In genomic region chr7:105487559-105488218, GRCh38 we compare ENCODE assay signal across 8 cellular contexts. TPM values are rescaled to one million over a fixed set of nuclear protein-coding genes. Genes with fewer than 3 reads are reported as not detected.
DNase-seq lines count a peak whose midpoint lies in the region; FAIRE-seq and TF ChIP-seq lines count a peak whose summit lies in the region.
"Had no signal": no experiment of that assay in that cellular context is flagged by ENCODE, and none has a peak within 500 bp of the region (broad histone marks: within the 10 kb centered on the region; RNA-seq: fewer than 3 reads in every experiment).

No MANE protein-coding gene starts in this region.

- H3K27me3 ChIP-seq in MM.1S (replicated peaks; ENCODE audit: insufficient read depth, low read length): no peaks in the 10 kb centered on the region
- H3K27me3 ChIP-seq in mammary epithelial cell (ENCODE audit: insufficient read depth, low read length): no peaks in the 10 kb centered on the region

- H3K9me3 ChIP-seq in MM.1S (replicated peaks; ENCODE audit: insufficient read depth, low read length) (no peaks in the 10 kb centered on the region), mammary epithelial cell (replicated peaks; ENCODE audit: insufficient read depth, low read length) (no peaks in the 10 kb centered on the region)

- H3K27ac ChIP-seq in MM.1S (ENCODE audit: low read length): no peak overlapping the region
- no peak overlapping the region for H3K27ac ChIP-seq in mammary epithelial cell (ENCODE audit: insufficient read depth, low read depth, low read length)

- H3K79me2 ChIP-seq in MM.1S (ENCODE audit: low read length) (no peaks in the 10 kb centered on the region), mammary epithelial cell (ENCODE audit: insufficient read depth, low read length) (no peaks in the 10 kb centered on the region)

- H3K9me2 ChIP-seq in MM.1S (replicated peaks; ENCODE audit: insufficient read depth, low read length): no peaks in the 10 kb centered on the region

- H3K4me3 ChIP-seq in MM.1S (ENCODE audit: low read length) (no peak overlapping the region), mammary epithelial cell (replicated peaks in 1 of 3; ENCODE audit: insufficient read depth in 1 of 3, low read depth in 2 of 3, low read length in 3 of 3) (no peak overlapping the region)
- H3K4me3 ChIP-seq: skin epidermis had no signal

- H4K20me1 ChIP-seq in MM.1S (ENCODE audit: insufficient read depth, low read length) (no peaks in the 10 kb centered on the region), mammary epithelial cell (ENCODE audit: insufficient read depth, low read length) (no peaks in the 10 kb centered on the region)

- no peak overlapping the region for H3K4me2 ChIP-seq in MM.1S (ENCODE audit: low read depth, low read length)
- no peak overlapping the region for H3K4me2 ChIP-seq in mammary epithelial cell (ENCODE audit: insufficient read depth, low read depth, low read length)

- H3K4me1 ChIP-seq in MM.1S (ENCODE audit: low read length) (no peaks in the 10 kb centered on the region), mammary epithelial cell (ENCODE audit: insufficient read depth, low read length) (peaks cover 6% of the 10 kb centered on the region)

- intact Hi-C loops in mammary epithelial cell (cut with micrococcal nuclease): loop anchor here (1.0 to 2.0 kb wide), 3 partner anchors 57 to 565 kb away; no protein-coding TSS in a partner anchor

- no peaks in the 10 kb centered on the region for H3F3A ChIP-seq in MM.1S (ENCODE audit: insufficient read depth, low read length)

- TF ChIP-seq CTCF in MM.1S (IDR thresholded peaks at IDR 0.05; ENCODE audit: low read length) (peak; percentile 32), mammary epithelial cell (conservative IDR thresholded peaks at IDR 0.05 in 1 of 2, IDR thresholded peaks at IDR 0.05 in 1 of 2; ENCODE audit: extremely low read depth in 1 of 2, insufficient read depth in 1 of 2, low read depth in 1 of 2, low read length in 2 of 2) (peak; percentile 25 to 58)

- DNase-seq in G401 (ENCODE audit: low spot score) (peak; percentile 41), MM.1S (peak; percentile 12), mammary epithelial cell (peak; percentile 41), left kidney (ENCODE audit: low read depth, low spot score) (peak; percentile 50), GM12892 (ENCODE audit: insufficient read length) (no peak), NCI-H1417 treated with DMSO at 0.1 percent for 48 hours (lab: John Stamatoyannopoulos, UW) (no peak), occipital lobe (lab: John Stamatoyannopoulos, UW) (no peak)

- dilution Hi-C loops in mammary epithelial cell (cut with HindIII; ENCODE audit: low sequenced_read_pairs): no loop called here

- TF ChIP-seq POLR2A in GM12892 (IDR thresholded peaks at IDR 0.05; ENCODE audit: low read depth, low read length): no peak

- H3K9ac ChIP-seq in MM.1S (ENCODE audit: low read length) (no peak overlapping the region), mammary epithelial cell (ENCODE audit: insufficient read depth, low read length) (no peak overlapping the region)

- 76% methylated on average over 4 of the region's 4 CpGs for WGBS in mammary epithelial cell (ENCODE audit: low coverage, missing lambda C conversion rate)

- no TSS peak for BruUV-seq in mammary epithelial cell (replicated peaks; lab: Mats Ljungman, UMichigan)

- CTCF ChIA-PET in mammary epithelial cell (lab: Charles Lee; ENCODE audit: low non-redundant PET): no interaction called here

- H2AFZ ChIP-seq in MM.1S (ENCODE audit: low read length): no peak overlapping the region
- H2AFZ ChIP-seq in mammary epithelial cell (ENCODE audit: low read depth, low read length): peak overlapping the region; percentile 42

- H3K36me3 ChIP-seq in MM.1S (replicated peaks; ENCODE audit: insufficient read depth, low read length) (no peaks in the 10 kb centered on the region), mammary epithelial cell (ENCODE audit: insufficient read depth, low read length) (peaks cover 13% of the 10 kb centered on the region)

- in situ Hi-C loops in G401 (cut with HindIII; ENCODE audit: low sequenced_read_pairs): no loop called here
- in situ Hi-C loops in mammary epithelial cell (cut with MboI; ENCODE audit: low sequenced_read_pairs in 2 of 2): no loop called here

- FAIRE-seq in GM12892 (lab: Jason Lieb, UNC): no peak

RNA-seq across cellular contexts. Expression of gene PUS7, which starts 34.4 kb away (rescaled TPM):
- total RNA-seq in G401 (2014; rRNA removed; shearing (Covaris generic)): 34.0 and 48.9 TPM in 2 replicates
- total RNA-seq in mammary epithelial cell (10 to 100 TPM; 19.8 to 23.9 TPM), occipital lobe (35.6 TPM)
- polyA plus RNA-seq in mammary epithelial cell: 14.1 TPM
- polyA minus RNA-seq in mammary epithelial cell: 7.3 TPM
- 22.5 TPM for polyA plus RNA-seq in GM12892 (2012; ENCODE audit: missing spikeins)

RNA-seq across cellular contexts. Expression of gene RINT1, which starts 44.3 kb away (rescaled TPM):
- 5.2 and 8.5 TPM in 2 replicates for total RNA-seq in G401 (2014; rRNA removed; shearing (Covaris generic))
- total RNA-seq in mammary epithelial cell (10 to 100 TPM; 15.8 to 21.4 TPM), occipital lobe (23.9 TPM)
- 11.9 TPM for polyA plus RNA-seq in mammary epithelial cell
- 23.2 TPM for polyA minus RNA-seq in mammary epithelial cell
- 25.7 TPM for polyA plus RNA-seq in GM12892 (2012; ENCODE audit: missing spikeins)

Comparison
In these comparisons a context has a peak if more than half of its experiments do, and no peak if none do; other contexts are left out.
1. DNase-seq: peak in G401 (single experiment), MM.1S (single experiment), mammary epithelial cell (single experiment) and left kidney (single experiment); none in GM12892 (single experiment), NCI-H1417 treated with DMSO at 0.1 percent for 48 hours (single experiment) and occipital lobe (single experiment).